In genomic region chr10:11036424-11037011, GRCh38 we compare ENCODE assay signal across 9 cellular contexts. TPM values are rescaled to one million over a fixed set of nuclear protein-coding genes. Genes with fewer than 3 reads are reported as not detected.
DNase-seq lines count a peak whose midpoint lies in the region; ATAC-seq lines count a peak whose summit lies in the region.
"Had no signal": no experiment of that assay in that cellular context is flagged by ENCODE, and none has a peak within 500 bp of the region (broad histone marks: within the 10 kb centered on the region; RNA-seq: fewer than 3 reads in every experiment).

No MANE protein-coding gene starts in this region.

- H3K4me1 Mint-ChIP-seq in activated CD8-positive, alpha-beta memory T cell treated with anti-CD3 and anti-CD28 coated beads, Interleukin-2, amount 10 ng/mL, durations not matched to agents 7 days and 5 days: peaks cover 3% of the 10 kb centered on the region

- DNase-seq in D341Med (ENCODE audit: low spot score): peak; percentile 61
- peak; percentile 61 for DNase-seq in LHCN-M2 (ENCODE audit: low read depth)
- peak; percentile 51 for DNase-seq in cerebellar cortex (ENCODE audit: low spot score)
- peak; percentile 67 for DNase-seq in medulla oblongata (ENCODE audit: extremely low spot score)
- DNase-seq in NCI-H2081 treated with DMSO at 0.1 percent for 48 hours (lab: John Stamatoyannopoulos, UW): no peak
- DNase-seq in central memory CD4-positive, alpha-beta T cell: no peak
- DNase-seq in activated CD8-positive, alpha-beta memory T cell treated with anti-CD3 and anti-CD28 coated beads, Interleukin-2, amount 10 ng/mL, durations not matched to agents 7 days and 5 days: no peak

- H3K9me3 Mint-ChIP-seq in activated CD8-positive, alpha-beta memory T cell treated with anti-CD3 and anti-CD28 coated beads, Interleukin-2, amount 10 ng/mL, durations not matched to agents 7 days and 5 days (ENCODE audit: low read depth): no peaks in the 10 kb centered on the region
- H3K9me3 Mint-ChIP-seq: memory B cell had no signal

- CTCF ChIA-PET in activated CD8-positive, alpha-beta memory T cell treated with anti-CD3 and anti-CD28 coated beads, Interleukin-2, amount 10 ng/mL, durations not matched to agents 7 days and 5 days (lab: Charles Lee): interaction anchor here (1.1 kb wide), 1 partner anchor 17 kb away, joined by 3 read pairs; no protein-coding TSS in a partner anchor

- H3K4me3 Mint-ChIP-seq in activated CD8-positive, alpha-beta memory T cell treated with anti-CD3 and anti-CD28 coated beads, Interleukin-2, amount 10 ng/mL, durations not matched to agents 7 days and 5 days: no peak overlapping the region
- H3K4me3 Mint-ChIP-seq: memory B cell had no signal

- peaks cover 46% of the 10 kb centered on the region for H3K27me3 Mint-ChIP-seq in activated CD8-positive, alpha-beta memory T cell treated with anti-CD3 and anti-CD28 coated beads, Interleukin-2, amount 10 ng/mL, durations not matched to agents 7 days and 5 days

- H3K27ac Mint-ChIP-seq in activated CD8-positive, alpha-beta memory T cell treated with anti-CD3 and anti-CD28 coated beads, Interleukin-2, amount 10 ng/mL, durations not matched to agents 7 days and 5 days: no peak overlapping the region
- H3K27ac Mint-ChIP-seq: memory B cell had no signal

- no peaks in the 10 kb centered on the region for H3K36me3 Mint-ChIP-seq in activated CD8-positive, alpha-beta memory T cell treated with anti-CD3 and anti-CD28 coated beads, Interleukin-2, amount 10 ng/mL, durations not matched to agents 7 days and 5 days
- H3K36me3 Mint-ChIP-seq: memory B cell had no signal

- no peak for ATAC-seq in GM19467 (IDR thresholded peaks at IDR 0.05; ENCODE audit: unreplicated experiment)
- no peak for ATAC-seq in activated CD8-positive, alpha-beta memory T cell treated with anti-CD3 and anti-CD28 coated beads, Interleukin-2, amount 10 ng/mL, durations not matched to agents 7 days and 5 days

RNA-seq across cellular contexts. Expression of gene CELF2, which starts 18.8 kb away (rescaled TPM):
- 59.5 and 68.1 TPM in 2 replicates for total RNA-seq in LHCN-M2 (2014; rRNA removed)
- 26.8 TPM for polyA plus RNA-seq in LHCN-M2 (2012)
- 100 to 1,000 TPM; 205 to 219 TPM for total RNA-seq in activated CD8-positive, alpha-beta memory T cell treated with anti-CD3 and anti-CD28 coated beads, Interleukin-2, amount 10 ng/mL, durations not matched to agents 7 days and 5 days

Comparison
In these comparisons a context has a peak if more than half of its experiments do, and no peak if none do; other contexts are left out.
1. DNase-seq: peak in D341Med (single experiment), LHCN-M2 (single experiment), cerebellar cortex (single experiment) and medulla oblongata (single experiment); none in NCI-H2081 treated with DMSO at 0.1 percent for 48 hours (single experiment), central memory CD4-positive, alpha-beta T cell (single experiment) and activated CD8-positive, alpha-beta memory T cell treated with anti-CD3 and anti-CD28 coated beads, Interleukin-2, amount 10 ng/mL, durations not matched to agents 7 days and 5 days (single experiment).